Comparison of ENCODE assay signal across 28 cellular contexts in the genomic region with DNA sequence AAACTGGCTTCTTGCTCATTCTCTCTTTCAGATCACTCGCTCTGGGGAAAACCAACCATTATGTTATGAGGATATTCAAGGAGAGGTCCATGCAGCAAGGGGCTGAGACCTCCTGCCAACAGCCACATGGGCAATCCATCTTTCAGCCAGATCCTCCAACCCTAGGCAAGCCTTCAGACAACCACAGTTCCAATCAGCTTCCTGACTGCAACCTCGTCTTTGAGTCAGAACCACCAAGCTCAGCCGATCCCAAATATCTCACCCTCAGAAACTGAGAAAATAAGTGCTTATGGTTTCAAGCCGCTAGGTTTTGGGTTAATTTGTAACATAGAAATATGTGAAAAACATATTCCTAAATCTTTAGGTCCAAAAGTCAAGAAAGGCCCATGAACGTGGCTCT. TPM values are rescaled to one million over a fixed set of nuclear protein-coding genes. Genes with fewer than 3 reads are reported as not detected.
DNase-seq lines count a peak whose midpoint lies in the region; ATAC-seq, FAIRE-seq and TF ChIP-seq lines count a peak whose summit lies in the region.
"Had no signal": no experiment of that assay in that cellular context is flagged by ENCODE, and none has a peak within 500 bp of the region (broad histone marks: within the 10 kb centered on the region; RNA-seq: fewer than 3 reads in every experiment).

No MANE protein-coding gene starts in this region.

- H3K23ac ChIP-seq in mesenchymal stem cell (ENCODE audit: low read length in 2 of 2), result no peak overlapping the region

- peaks cover 4% of the 10 kb centered on the region for H3K4me1 ChIP-seq in mesenchymal stem cell (ENCODE audit: control insufficient read depth, insufficient read depth, low read depth, low read length)
- H3K4me1 ChIP-seq: BE2C had no signal

- no peak overlapping the region for H3K18ac ChIP-seq in mesenchymal stem cell (ENCODE audit: low read depth in 1 of 2, low read length in 2 of 2)

- no peak overlapping the region for H4K8ac ChIP-seq in mesenchymal stem cell (ENCODE audit: low read length)

- no peak overlapping the region for H2BK120ac ChIP-seq in mesenchymal stem cell (ENCODE audit: low read depth, low read length)

- peaks cover 25% of the 10 kb centered on the region for H3K36me3 Mint-ChIP-seq in endothelial cell (ENCODE audit: low read depth, unreplicated experiment)
- H3K36me3 Mint-ChIP-seq in stimulated activated naive B cell treated with anti-CD40 and anti-IgM and Interleukin-4, amounts not matched to agents 10 μg/mL and 1 μg/mL and 100 μg/mL, for 72 hours, result peaks cover 57 to 71% of the 10 kb centered on the region in 2 donors
- H3K36me3 Mint-ChIP-seq: CD8-positive, alpha-beta memory T cell had no signal

- peak overlapping the region; percentile 10 for H3K4me3 Mint-ChIP-seq in endothelial cell (ENCODE audit: unreplicated experiment)
- no peak overlapping the region for H3K4me3 Mint-ChIP-seq in stimulated activated naive B cell treated with anti-CD40 and anti-IgM and Interleukin-4, amounts not matched to agents 10 μg/mL and 1 μg/mL and 100 μg/mL, for 72 hours
- H3K4me3 Mint-ChIP-seq: CD14-positive monocyte; CD4-positive, alpha-beta T cell; CD8-positive, alpha-beta memory T cell had no signal

- DNase-seq in RCC 7860 (ENCODE audit: low spot score), result no peak
- no peak for DNase-seq in endothelial cell (ENCODE audit: low spot score)
- no peak for DNase-seq in mesenchymal stem cell
- no peak for DNase-seq in stimulated activated naive B cell treated with anti-CD40 and anti-IgM and Interleukin-4, amounts not matched to agents 10 μg/mL and 1 μg/mL and 100 μg/mL, for 72 hours
- no peak for DNase-seq in NCI-H510A (lab: John Stamatoyannopoulos, UW)
- no peak for DNase-seq in 8988T
- DNase-seq in activated naive CD4-positive, alpha-beta T cell treated with Interleukin-2 at 50 U/mL for 16 hours, result no peak
- DNase-seq in hippocampal formation (lab: John Stamatoyannopoulos, UW), result no peak
- DNase-seq: ACHN; AML-193; BE2C; CD4-positive, alpha-beta T cell; CD8-positive, alpha-beta memory T cell; DMS 273 treated with DMSO at 0.1 percent for 48 hours; DMS53; DMS79 treated with DMSO at 0.1 percent for 48 hours; GF-D8; GM23248; H7; HCEC 1CT had no signal

- no peak for TF ChIP-seq CTCF in endothelial cell (IDR thresholded peaks at IDR 0.05; ENCODE audit: unreplicated experiment)

- peak overlapping the region; percentile 55 for H3K27ac ChIP-seq in mesenchymal stem cell (ENCODE audit: low read length, poor library complexity, severe bottlenecking)
- H3K27ac ChIP-seq: BLaER1 treated with 17β-estradiol and CSF1 and Interleukin-3, amounts not matched to agents 10 nM and 100 nM; GM23248 had no signal

- H3K36me3 ChIP-seq in mesenchymal stem cell (ENCODE audit: control insufficient read depth in 1 of 2, insufficient read depth in 2 of 2, low read depth in 1 of 2, low read length in 2 of 2), result peaks cover 36 to 94% of the 10 kb centered on the region in 2 experiments
- H3K36me3 ChIP-seq: BE2C had no signal

- H2BK15ac ChIP-seq in mesenchymal stem cell (ENCODE audit: low read depth, poor library complexity, severe bottlenecking), result no peak overlapping the region

- H3K14ac ChIP-seq in mesenchymal stem cell (ENCODE audit: low read length in 2 of 2), result no peak overlapping the region

- H3K27me3 ChIP-seq in mesenchymal stem cell (ENCODE audit: control insufficient read depth in 1 of 2, insufficient read depth in 1 of 2, low read length in 2 of 2), result no peaks in the 10 kb centered on the region
- H3K27me3 ChIP-seq: BLaER1 treated with 17β-estradiol and CSF1 and Interleukin-3, amounts not matched to agents 10 nM and 100 nM had no signal

- no peak overlapping the region for H3K4me2 ChIP-seq in mesenchymal stem cell (ENCODE audit: low read length, poor library complexity, severe bottlenecking)
- H3K4me2 ChIP-seq: BLaER1 treated with 17β-estradiol and CSF1 and Interleukin-3, amounts not matched to agents 10 nM and 100 nM had no signal

- no peak overlapping the region for H3K4ac ChIP-seq in mesenchymal stem cell (ENCODE audit: low read depth in 1 of 2, low read length in 2 of 2)

- peaks cover 7% of the 10 kb centered on the region for H3K79me1 ChIP-seq in mesenchymal stem cell (replicated peaks; ENCODE audit: low read length, poor library complexity, severe bottlenecking)

- no peak overlapping the region for H2BK5ac ChIP-seq in mesenchymal stem cell (ENCODE audit: low read depth, low read length, poor library complexity, severe bottlenecking)

- H3K9me3 Mint-ChIP-seq in endothelial cell (ENCODE audit: unreplicated experiment), result no peaks in the 10 kb centered on the region
- H3K9me3 Mint-ChIP-seq in stimulated activated naive B cell treated with anti-CD40 and anti-IgM and Interleukin-4, amounts not matched to agents 10 μg/mL and 1 μg/mL and 100 μg/mL, for 72 hours, result no peaks in the 10 kb centered on the region
- H3K9me3 Mint-ChIP-seq: CD14-positive monocyte; CD4-positive, alpha-beta T cell; CD8-positive, alpha-beta memory T cell had no signal

- ATAC-seq in stimulated activated naive B cell treated with anti-CD40 and anti-IgM and Interleukin-4, amounts not matched to agents 10 μg/mL and 1 μg/mL and 100 μg/mL, for 72 hours (replicated peaks), result no peak

- no peaks in the 10 kb centered on the region for H3K4me1 Mint-ChIP-seq in endothelial cell (ENCODE audit: unreplicated experiment)
- no peaks in the 10 kb centered on the region for H3K4me1 Mint-ChIP-seq in stimulated activated naive B cell treated with anti-CD40 and anti-IgM and Interleukin-4, amounts not matched to agents 10 μg/mL and 1 μg/mL and 100 μg/mL, for 72 hours
- H3K4me1 Mint-ChIP-seq: CD14-positive monocyte; CD8-positive, alpha-beta memory T cell had no signal

- peak; percentile 21 for FAIRE-seq in RCC 7860 (lab: Jason Lieb, UNC)
- FAIRE-seq: A204.1, D721Med, GM19239, H1 had no signal

- no peak overlapping the region for H4K91ac ChIP-seq in mesenchymal stem cell (ENCODE audit: low read length)

- no peak overlapping the region for H2BK12ac ChIP-seq in mesenchymal stem cell (ENCODE audit: low read length in 2 of 2)

- no peak overlapping the region for H3K27ac Mint-ChIP-seq in endothelial cell (ENCODE audit: unreplicated experiment)
- H3K27ac Mint-ChIP-seq in stimulated activated naive B cell treated with anti-CD40 and anti-IgM and Interleukin-4, amounts not matched to agents 10 μg/mL and 1 μg/mL and 100 μg/mL, for 72 hours, result peak overlapping the region; percentile 44
- H3K27ac Mint-ChIP-seq: CD14-positive monocyte; CD4-positive, alpha-beta T cell; CD8-positive, alpha-beta memory T cell had no signal

- WGBS in mesenchymal stem cell, result 100% methylated on average over 1 of the region's 5 CpGs

- peak overlapping the region; percentile 8 for H2AK5ac ChIP-seq in mesenchymal stem cell (ENCODE audit: low read length, severe bottlenecking)

- H3K27me3 Mint-ChIP-seq in endothelial cell (ENCODE audit: unreplicated experiment), result peaks cover 2% of the 10 kb centered on the region
- H3K27me3 Mint-ChIP-seq in stimulated activated naive B cell treated with anti-CD40 and anti-IgM and Interleukin-4, amounts not matched to agents 10 μg/mL and 1 μg/mL and 100 μg/mL, for 72 hours, result no peaks in the 10 kb centered on the region

- H3K9me3 ChIP-seq in mesenchymal stem cell (ENCODE audit: control insufficient read depth, low read length), result no peaks in the 10 kb centered on the region
- H3K9me3 ChIP-seq: BE2C; BLaER1 treated with 17β-estradiol and CSF1 and Interleukin-3, amounts not matched to agents 10 nM and 100 nM had no signal

- no peak overlapping the region for H2AFZ ChIP-seq in mesenchymal stem cell (ENCODE audit: low read depth, low read length)
- H2AFZ ChIP-seq: GM23248 had no signal

- H3K9ac ChIP-seq in mesenchymal stem cell (ENCODE audit: low read length), result no peak overlapping the region
- H3K9ac ChIP-seq: BLaER1 treated with 17β-estradiol and CSF1 and Interleukin-3, amounts not matched to agents 10 nM and 100 nM; GM23248 had no signal

- no peak overlapping the region for H3K4me3 ChIP-seq in mesenchymal stem cell (ENCODE audit: insufficient read depth in 1 of 2, low read depth in 1 of 2, low read length in 2 of 2)
- H3K4me3 ChIP-seq: BLaER1 treated with 17β-estradiol and CSF1 and Interleukin-3, amounts not matched to agents 10 nM and 100 nM; GM23248 had no signal

RNA-seq across cellular contexts. Expression of a gene that starts 10.3 kb away (rescaled TPM):
- total RNA-seq in endothelial cell (ENCODE audit: unreplicated experiment), result not detected
- not detected for polyA plus RNA-seq in mesenchymal stem cell (2013, experiment 1 of 2)
- not detected for polyA plus RNA-seq in mesenchymal stem cell (2013, experiment 2 of 2)
- total RNA-seq: CD4-positive, alpha-beta T cell; CD8-positive, alpha-beta memory T cell; Daoy; G401; GM23248; H1; H7 had no signal
- polyA plus RNA-seq: CD14-positive monocyte; CD8-positive, alpha-beta memory T cell; H1 had no signal
